Comparison of ENCODE assay signal across 1 cellular context in the genomic region with DNA sequence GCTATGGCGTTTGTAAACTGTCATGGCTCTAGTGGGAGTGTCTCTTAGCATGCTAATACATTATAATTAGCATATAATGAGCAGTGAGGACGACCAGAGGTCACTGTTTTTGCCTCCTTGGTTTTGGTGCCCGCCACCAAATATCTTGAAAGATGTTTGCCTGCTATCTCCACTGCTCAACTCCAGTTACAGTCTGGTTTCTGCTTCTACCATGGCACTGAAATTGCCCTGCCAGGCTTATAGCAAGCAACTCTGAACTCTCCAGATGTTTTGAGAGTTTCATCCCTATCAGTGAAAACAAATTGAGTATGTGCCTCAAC.
TF ChIP-seq lines count a peak whose summit lies in the region.

No MANE protein-coding gene starts in this region.

TF ChIP-seq in SK-N-SH treated with all-trans-retinoic acid at 6 μM for 48 hours, 23 proteins besides CTCF, POLR2A, EP300 and RAD21 (continued from another document):
- TF ChIP-seq, protein P1, sequence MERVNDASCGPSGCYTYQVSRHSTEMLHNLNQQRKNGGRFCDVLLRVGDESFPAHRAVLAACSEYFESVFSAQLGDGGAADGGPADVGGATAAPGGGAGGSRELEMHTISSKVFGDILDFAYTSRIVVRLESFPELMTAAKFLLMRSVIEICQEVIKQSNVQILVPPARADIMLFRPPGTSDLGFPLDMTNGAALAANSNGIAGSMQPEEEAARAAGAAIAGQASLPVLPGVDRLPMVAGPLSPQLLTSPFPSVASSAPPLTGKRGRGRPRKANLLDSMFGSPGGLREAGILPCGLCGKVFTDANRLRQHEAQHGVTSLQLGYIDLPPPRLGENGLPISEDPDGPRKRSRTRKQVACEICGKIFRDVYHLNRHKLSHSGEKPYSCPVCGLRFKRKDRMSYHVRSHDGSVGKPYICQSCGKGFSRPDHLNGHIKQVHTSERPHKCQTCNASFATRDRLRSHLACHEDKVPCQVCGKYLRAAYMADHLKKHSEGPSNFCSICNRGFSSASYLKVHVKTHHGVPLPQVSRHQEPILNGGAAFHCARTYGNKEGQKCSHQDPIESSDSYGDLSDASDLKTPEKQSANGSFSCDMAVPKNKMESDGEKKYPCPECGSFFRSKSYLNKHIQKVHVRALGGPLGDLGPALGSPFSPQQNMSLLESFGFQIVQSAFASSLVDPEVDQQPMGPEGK (CRISPR knock-in tag; IDR thresholded peaks at IDR 0.05; ENCODE audit: borderline replicate concordance): no peak
- TF ChIP-seq SNAI2 (CRISPR knock-in tag; IDR thresholded peaks at IDR 0.05): no peak
- TF ChIP-seq TOX (CRISPR knock-in tag; IDR thresholded peaks at IDR 0.05; ENCODE audit: borderline replicate concordance): no peak
- TF ChIP-seq ZNF565 (CRISPR knock-in tag; conservative IDR thresholded peaks at IDR 0.05; ENCODE audit: low read depth): no peak
TF ChIP-seq in SK-N-SH treated with all-trans-retinoic acid at 6 μM for 48 hours: peak in this region for 0.
